6 cellular contexts compared by ENCODE assay signal in genomic region chr12:59944177-59944576, GRCh38.
"Had no signal": no experiment of that assay in that cellular context is flagged by ENCODE, and none has a peak within 500 bp of the region (broad histone marks: within the 10 kb centered on the region; RNA-seq: fewer than 3 reads in every experiment).

No MANE protein-coding gene starts in this region.

- H3K9ac ChIP-seq: KMS-11 had no signal

- H3K27ac ChIP-seq: HL-60, KMS-11 had no signal

- H3K4me2 ChIP-seq: KMS-11 had no signal

- DNase-seq: IMR-90, KBM-7, KG1 had no signal

- H3K4me3 ChIP-seq: K562 had no signal
